1 cellular context compared by ENCODE assay signal in genomic region chr10:33133557-33133956, GRCh38.
TF ChIP-seq lines count a peak whose summit lies in the region.

No MANE protein-coding gene starts in this region.

TF ChIP-seq in SK-N-SH, 30 proteins besides CTCF, POLR2A, EP300 and RAD21 (continued from another document):
- peak; percentile 46 for TF ChIP-seq PBX3 (IDR thresholded peaks at IDR 0.05)
- no peak for TF ChIP-seq TEAD4 (IDR thresholded peaks at IDR 0.05; ENCODE audit: borderline replicate concordance, insufficient read depth)
- TF ChIP-seq SIN3A (IDR thresholded peaks at IDR 0.05; ENCODE audit: borderline replicate concordance, low read depth, low read length) = no peak
